ENCODE assay signal across 9 cellular contexts in the genomic region with DNA sequence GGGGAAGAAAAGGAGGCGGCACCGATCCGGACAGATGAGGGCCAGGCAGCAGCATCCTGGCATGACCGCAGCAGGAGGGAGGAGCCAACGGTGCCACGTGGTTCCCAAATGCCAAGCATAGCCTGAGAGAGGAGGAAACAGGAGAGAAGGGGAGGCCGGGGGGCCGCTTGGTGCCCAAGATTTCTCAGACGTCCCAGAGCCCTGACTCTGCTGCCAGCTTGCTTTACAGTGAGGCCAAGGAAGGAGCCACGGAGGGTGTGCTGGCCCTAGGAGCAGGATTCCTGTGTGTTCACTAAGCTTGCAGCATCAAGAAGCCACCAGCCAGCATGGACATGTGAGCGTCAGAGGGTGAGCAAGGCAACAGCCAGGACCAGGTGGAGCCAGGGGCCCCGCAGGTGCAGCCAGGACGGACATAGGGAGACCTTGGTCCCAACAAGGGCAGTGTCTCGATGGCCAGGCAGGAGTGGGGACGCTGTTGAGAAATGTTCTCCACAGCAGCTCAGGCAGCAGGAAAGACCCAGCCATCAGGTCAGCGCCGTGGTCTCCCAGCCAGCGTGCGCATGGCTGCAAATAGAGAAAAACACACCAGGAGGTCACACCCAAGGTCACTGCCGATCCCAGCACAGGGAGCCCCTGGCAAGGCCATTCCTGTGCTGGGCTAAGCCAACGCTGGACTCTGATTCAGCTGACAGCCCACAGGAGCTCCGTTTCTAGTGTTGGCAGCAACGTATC.
DNase-seq lines count a peak whose midpoint lies in the region; ATAC-seq and TF ChIP-seq lines count a peak whose summit lies in the region.
"Had no signal": no experiment of that assay in that cellular context is flagged by ENCODE, and none has a peak within 500 bp of the region (broad histone marks: within the 10 kb centered on the region; RNA-seq: fewer than 3 reads in every experiment).

No MANE protein-coding gene starts in this region.

- H3K4me3 ChIP-seq in left lung = no peak overlapping the region

- DNase-seq in activated T-cell treated with anti-CD3 and anti-CD28 coated beads, Interleukin-2, amount 50 U/mL, for 1 hour = peak; percentile 24
- DNase-seq in activated T-cell treated with anti-CD3 and anti-CD28 coated beads for 4 hours (no peak), left lung (peak; percentile 33 to 66), superior temporal gyrus (ENCODE audit: extremely low spot score) (peak; percentile 60), mesothelial cell of epicardium (ENCODE audit: low spot score in 2 of 2, unreplicated experiment in 2 of 2) (no peak)
- DNase-seq in activated T-helper 1 cell treated with anti-CD3 and anti-CD28 coated beads, Interleukin-12 subunit alpha, Interleukin-12 subunit beta, Interleukin-2, Interleukin-4 antibody, amounts not matched to agents 30 ng/mL and 10 ng/mL and 1 ng/mL, durations not matched to agents 14 hours and 24 hours and 36 hours (ENCODE audit: low spot score) = no peak
- no peak for DNase-seq in activated effector memory CD4-positive, alpha-beta T cell treated with anti-CD3 and anti-CD28 coated beads, Interleukin-2, amount 50 U/mL, for 16 hours

- peaks cover 0 to 13% of the 10 kb centered on the region in 2 donors for H3K9me3 ChIP-seq in left lung

- TF ChIP-seq CTCF in left lung (IDR thresholded peaks at IDR 0.05) = no peak
- no peak for TF ChIP-seq CTCF in mesothelial cell of epicardium (IDR thresholded peaks at IDR 0.05; ENCODE audit: unreplicated experiment)

- intact Hi-C loops in activated T-helper 1 cell treated with anti-CD3 and anti-CD28 coated beads, Interleukin-12 subunit alpha, Interleukin-12 subunit beta, Interleukin-2, Interleukin-4 antibody, amounts not matched to agents 30 ng/mL and 10 ng/mL and 1 ng/mL, durations not matched to agents 14 hours and 24 hours and 36 hours (cut with micrococcal nuclease) = loop anchor here (5.0 to 10.0 kb wide), 3 partner anchors 60 to 160 kb away; a partner anchor contains a TSS
- intact Hi-C loops in left lung (cut with DNase I) = no loop called here

- no peak overlapping the region for H3K4me3 Mint-ChIP-seq in activated T-helper 1 cell treated with anti-CD3 and anti-CD28 coated beads, Interleukin-12 subunit alpha, Interleukin-12 subunit beta, Interleukin-2, Interleukin-4 antibody, amounts not matched to agents 30 ng/mL and 10 ng/mL and 1 ng/mL, durations not matched to agents 14 hours and 24 hours and 36 hours
- no peak overlapping the region for H3K4me3 Mint-ChIP-seq in mesothelial cell of epicardium
- H3K4me3 Mint-ChIP-seq: type B pancreatic cell had no signal

- peak overlapping the region in 1 of 2 donors; percentile 37 for H3K27ac ChIP-seq in left lung

- H3K9me3 Mint-ChIP-seq in activated T-helper 1 cell treated with anti-CD3 and anti-CD28 coated beads, Interleukin-12 subunit alpha, Interleukin-12 subunit beta, Interleukin-2, Interleukin-4 antibody, amounts not matched to agents 30 ng/mL and 10 ng/mL and 1 ng/mL, durations not matched to agents 14 hours and 24 hours and 36 hours = peaks cover 26% of the 10 kb centered on the region
- H3K9me3 Mint-ChIP-seq in mesothelial cell of epicardium = peaks cover 7% of the 10 kb centered on the region
- H3K9me3 Mint-ChIP-seq: type B pancreatic cell had no signal

- H3K36me3 Mint-ChIP-seq in activated T-helper 1 cell treated with anti-CD3 and anti-CD28 coated beads, Interleukin-12 subunit alpha, Interleukin-12 subunit beta, Interleukin-2, Interleukin-4 antibody, amounts not matched to agents 30 ng/mL and 10 ng/mL and 1 ng/mL, durations not matched to agents 14 hours and 24 hours and 36 hours (ENCODE audit: low read depth) = no peaks in the 10 kb centered on the region
- H3K36me3 Mint-ChIP-seq in mesothelial cell of epicardium = no peaks in the 10 kb centered on the region
- H3K36me3 Mint-ChIP-seq: type B pancreatic cell had no signal

- H3K36me3 ChIP-seq in left lung = no peaks in the 10 kb centered on the region

- H3K27me3 ChIP-seq in left lung = peaks cover 0 to 44% of the 10 kb centered on the region in 2 donors

- ATAC-seq in left lung (no peak), GM21528 (IDR thresholded peaks at IDR 0.05; ENCODE audit: low FRiP score, unreplicated experiment) (no peak)

- H3K4me1 Mint-ChIP-seq in activated T-helper 1 cell treated with anti-CD3 and anti-CD28 coated beads, Interleukin-12 subunit alpha, Interleukin-12 subunit beta, Interleukin-2, Interleukin-4 antibody, amounts not matched to agents 30 ng/mL and 10 ng/mL and 1 ng/mL, durations not matched to agents 14 hours and 24 hours and 36 hours (ENCODE audit: low read depth) = peaks cover 17% of the 10 kb centered on the region
- peaks cover 28% of the 10 kb centered on the region for H3K4me1 Mint-ChIP-seq in mesothelial cell of epicardium

- H3K4me1 ChIP-seq in left lung = peaks cover 0 to 25% of the 10 kb centered on the region in 2 donors

- H3K27me3 Mint-ChIP-seq in activated T-helper 1 cell treated with anti-CD3 and anti-CD28 coated beads, Interleukin-12 subunit alpha, Interleukin-12 subunit beta, Interleukin-2, Interleukin-4 antibody, amounts not matched to agents 30 ng/mL and 10 ng/mL and 1 ng/mL, durations not matched to agents 14 hours and 24 hours and 36 hours (ENCODE audit: insufficient read depth) = peaks cover 19% of the 10 kb centered on the region
- H3K27me3 Mint-ChIP-seq in mesothelial cell of epicardium (ENCODE audit: low read depth) = peaks cover 17% of the 10 kb centered on the region

- peak overlapping the region; percentile 59 for H3K27ac Mint-ChIP-seq in activated T-helper 1 cell treated with anti-CD3 and anti-CD28 coated beads, Interleukin-12 subunit alpha, Interleukin-12 subunit beta, Interleukin-2, Interleukin-4 antibody, amounts not matched to agents 30 ng/mL and 10 ng/mL and 1 ng/mL, durations not matched to agents 14 hours and 24 hours and 36 hours
- H3K27ac Mint-ChIP-seq in mesothelial cell of epicardium = no peak overlapping the region

Comparison
In these comparisons a context has a peak if more than half of its experiments do, and no peak if none do; other contexts are left out.
1. DNase-seq: peak in activated T-cell treated with anti-CD3 and anti-CD28 coated beads, Interleukin-2, amount 50 U/mL, for 1 hour (single experiment), left lung (2 of 2) and superior temporal gyrus (single experiment); none in activated T-cell treated with anti-CD3 and anti-CD28 coated beads for 4 hours (single experiment), activated T-helper 1 cell treated with anti-CD3 and anti-CD28 coated beads, Interleukin-12 subunit alpha, Interleukin-12 subunit beta, Interleukin-2, Interleukin-4 antibody, amounts not matched to agents 30 ng/mL and 10 ng/mL and 1 ng/mL, durations not matched to agents 14 hours and 24 hours and 36 hours (single experiment), activated effector memory CD4-positive, alpha-beta T cell treated with anti-CD3 and anti-CD28 coated beads, Interleukin-2, amount 50 U/mL, for 16 hours (single experiment) and mesothelial cell of epicardium (0 of 2).